ENCODE assay signal across 8 cellular contexts in genomic region chr14:64510127-64510808, GRCh38. TPM values are rescaled to one million over a fixed set of nuclear protein-coding genes. Genes with fewer than 3 reads are reported as not detected.
A peak's percentile ranks its signal among the peaks of the same experiment; 100 is the strongest.
DNase-seq lines count a peak whose midpoint lies in the region; ATAC-seq, FAIRE-seq and TF ChIP-seq lines count a peak whose summit lies in the region.

No MANE protein-coding gene starts in this region.

- CTCF ChIA-PET in activated CD4-positive, alpha-beta T cell treated with anti-CD3 and anti-CD28 coated beads, Interleukin-2, amount 10 ng/mL, durations not matched to agents 7 days and 5 days (lab: Charles Lee) = interaction anchor here (0.6 to 2.6 kb wide), 8 partner anchors 8 to 166 kb away, joined by 3 to 10 read pairs (median 4); partner anchors contain the start of gene HSPA2
- CTCF ChIA-PET in SK-N-SH (lab: Yijun Ruan, JAX) (interaction anchor here (0.6 to 4.2 kb wide), 42 partner anchors 9 to 382 kb away, joined by 3 to 48 read pairs (median 6); partner anchors contain the start of gene AKAP5), endothelial cell of umbilical vein (lab: Charles Lee) (interaction anchor here (0.6 to 3.0 kb wide), 32 partner anchors 9 to 500 kb away, joined by 3 to 43 read pairs (median 5); partner anchors contain the start of genes AKAP5 and HSPA2)

- peaks cover 5% of the 10 kb centered on the region for H3F3A ChIP-seq in SK-N-SH (replicated peaks; ENCODE audit: insufficient read depth)

- no peaks in the 10 kb centered on the region for H3K27me3 Mint-ChIP-seq in activated CD4-positive, alpha-beta T cell treated with anti-CD3 and anti-CD28 coated beads, Interleukin-2, amount 10 ng/mL, durations not matched to agents 7 days and 5 days
- H3K27me3 Mint-ChIP-seq in stimulated activated naive CD8-positive, alpha-beta T cell treated with anti-CD3 and anti-CD28 coated beads, Interleukin-15, amount 100 ng/mL, for 72 hours = no peaks in the 10 kb centered on the region

- intact Hi-C loops in endothelial cell of umbilical vein (cut with micrococcal nuclease) = loop anchor here (5.0 kb wide), 1 partner anchor 252 kb away; no protein-coding TSS in a partner anchor

- TF ChIP-seq RAD21 in SK-N-SH (IDR thresholded peaks at IDR 0.05; ENCODE audit: low read length) = no peak

- TF ChIP-seq CTCF in SK-N-SH (IDR thresholded peaks at IDR 0.05) = no peak
- no peak for TF ChIP-seq CTCF in endothelial cell of umbilical vein (IDR thresholded peaks at IDR 0.05; ENCODE audit: extremely low read depth in 1 of 2, insufficient read depth in 1 of 2, low read depth in 1 of 2, low read length in 2 of 2)
- no peak for TF ChIP-seq CTCF in D721Med (IDR thresholded peaks at IDR 0.05; ENCODE audit: insufficient read depth, missing control alignments)

- H3K9me1 ChIP-seq in endothelial cell of umbilical vein (replicated peaks; ENCODE audit: control insufficient read depth, extremely low read depth, insufficient read depth, low read length) = no peaks in the 10 kb centered on the region

- H3K4me3 Mint-ChIP-seq in activated CD4-positive, alpha-beta T cell treated with anti-CD3 and anti-CD28 coated beads, Interleukin-2, amount 10 ng/mL, durations not matched to agents 7 days and 5 days = peak overlapping the region; percentile 28
- peak overlapping the region; percentile 38 to 90 for H3K4me3 Mint-ChIP-seq in stimulated activated naive CD8-positive, alpha-beta T cell treated with anti-CD3 and anti-CD28 coated beads, Interleukin-15, amount 100 ng/mL, for 72 hours

- DNase-seq in activated CD4-positive, alpha-beta T cell treated with anti-CD3 and anti-CD28 coated beads, Interleukin-2, amount 10 ng/mL, durations not matched to agents 7 days and 5 days = no peak
- DNase-seq in activated CD4-positive, alpha-beta T cell treated with anti-CD3 and anti-CD28 coated beads, Interleukin-2, amount 50 U/mL, for 48 hours = no peak
- DNase-seq in SK-N-SH (no peak), endothelial cell of umbilical vein (ENCODE audit: low read depth, low spot score) (no peak), AG08395 (ENCODE audit: low spot score) (no peak), D721Med (ENCODE audit: insufficient read length, low spot score) (no peak)
- no peak for DNase-seq in stimulated activated naive CD8-positive, alpha-beta T cell treated with anti-CD3 and anti-CD28 coated beads, Interleukin-15, amount 100 ng/mL, for 72 hours
- DNase-seq in stimulated activated CD4-positive, alpha-beta T cell treated with anti-CD3 and anti-CD28 coated beads, Interleukin-4, amount 100 ng/mL, for 24 hours = no peak

- H3K79me2 ChIP-seq in SK-N-SH (ENCODE audit: insufficient read depth) = peaks cover 100% of the 10 kb centered on the region
- peaks cover 93% of the 10 kb centered on the region for H3K79me2 ChIP-seq in endothelial cell of umbilical vein (ENCODE audit: control insufficient read depth, insufficient read depth, low read length)

- H2AFZ ChIP-seq in SK-N-SH (ENCODE audit: low read depth) = no peak overlapping the region
- H2AFZ ChIP-seq in endothelial cell of umbilical vein (ENCODE audit: low read depth, low read length) = no peak overlapping the region

- no peak for TF ChIP-seq POLR2A in endothelial cell of umbilical vein (IDR thresholded peaks at IDR 0.05; ENCODE audit: low read depth, low read length)

- FAIRE-seq in endothelial cell of umbilical vein (lab: Jason Lieb, UNC) (no peak), D721Med (lab: Jason Lieb, UNC) (no peak)

- H3K27me3 ChIP-seq in SK-N-SH (ENCODE audit: insufficient read depth) (no peaks in the 10 kb centered on the region), endothelial cell of umbilical vein (ENCODE audit: control insufficient read depth in 2 of 2, insufficient read depth in 2 of 2, low read length in 2 of 2) (no peaks in the 10 kb centered on the region)

- no peak for TF ChIP-seq EP300 in SK-N-SH (IDR thresholded peaks at IDR 0.05; ENCODE audit: borderline replicate concordance in 1 of 2, low read depth in 1 of 2, low read length in 1 of 2)

- ATAC-seq in stimulated activated naive CD8-positive, alpha-beta T cell treated with anti-CD3 and anti-CD28 coated beads, Interleukin-15, amount 100 ng/mL, for 72 hours = peak; percentile 40

- peaks cover 85% of the 10 kb centered on the region for H3K4me1 Mint-ChIP-seq in activated CD4-positive, alpha-beta T cell treated with anti-CD3 and anti-CD28 coated beads, Interleukin-2, amount 10 ng/mL, durations not matched to agents 7 days and 5 days
- peaks cover 73% of the 10 kb centered on the region for H3K4me1 Mint-ChIP-seq in stimulated activated naive CD8-positive, alpha-beta T cell treated with anti-CD3 and anti-CD28 coated beads, Interleukin-15, amount 100 ng/mL, for 72 hours

- H3K9me2 ChIP-seq in SK-N-SH = no peaks in the 10 kb centered on the region

- POLR2A ChIA-PET in activated CD4-positive, alpha-beta T cell treated with anti-CD3 and anti-CD28 coated beads, Interleukin-2, amount 10 ng/mL, durations not matched to agents 7 days and 5 days (lab: Charles Lee) = interaction anchor here (0.7 kb wide), 2 partner anchors 8 to 11 kb away, joined by 3 read pairs; no protein-coding TSS in a partner anchor
- POLR2A ChIA-PET in SK-N-SH (lab: Yijun Ruan, JAX) (interaction anchor here (1.0 kb wide), 1 partner anchor 30 kb away, joined by 5 read pairs; the partner anchor contains the start of gene HSPA2), endothelial cell of umbilical vein (lab: Charles Lee) (interaction anchor here (0.6 kb wide), 1 partner anchor 144 kb away, joined by 3 read pairs; no protein-coding TSS in a partner anchor)

- peak overlapping the region; percentile 25 for H3K27ac Mint-ChIP-seq in activated CD4-positive, alpha-beta T cell treated with anti-CD3 and anti-CD28 coated beads, Interleukin-2, amount 10 ng/mL, durations not matched to agents 7 days and 5 days
- peak overlapping the region in 1 of 2 donors; percentile 54 for H3K27ac Mint-ChIP-seq in stimulated activated naive CD8-positive, alpha-beta T cell treated with anti-CD3 and anti-CD28 coated beads, Interleukin-15, amount 100 ng/mL, for 72 hours

- H4K20me1 ChIP-seq in SK-N-SH (ENCODE audit: insufficient read depth) = peaks cover 94% of the 10 kb centered on the region
- peaks cover 23% of the 10 kb centered on the region for H4K20me1 ChIP-seq in endothelial cell of umbilical vein (replicated peaks; ENCODE audit: control insufficient read depth, extremely low read depth, insufficient read depth, low read length)

- 49% methylated on average over 2 of the region's 2 CpGs for WGBS in SK-N-SH (ENCODE audit: low lambda C conversion rate)

- H3K4me3 ChIP-seq in SK-N-SH (ENCODE audit: low read depth in 2 of 2, low read length in 1 of 2) (no peak overlapping the region), endothelial cell of umbilical vein (replicated peaks in 1 of 3; ENCODE audit: insufficient read depth in 1 of 3, low read depth in 1 of 3, low read length in 3 of 3) (no peak overlapping the region)

- dilution Hi-C loops in endothelial cell of umbilical vein (cut with MboI; ENCODE audit: extremely low pct_ligation_motif_present, low sequenced_read_pairs) = no loop called here

- H3K36me3 ChIP-seq in SK-N-SH (replicated peaks in 1 of 2; ENCODE audit: control insufficient read depth in 1 of 2, insufficient read depth in 2 of 2, low read length in 1 of 2) (peaks cover 5 to 13% of the 10 kb centered on the region in 2 experiments), endothelial cell of umbilical vein (ENCODE audit: control insufficient read depth in 2 of 2, extremely low read depth in 1 of 2, insufficient read depth in 2 of 2, low read length in 2 of 2) (no peaks in the 10 kb centered on the region)

- no peaks in the 10 kb centered on the region for H3K9me3 Mint-ChIP-seq in activated CD4-positive, alpha-beta T cell treated with anti-CD3 and anti-CD28 coated beads, Interleukin-2, amount 10 ng/mL, durations not matched to agents 7 days and 5 days
- no peaks in the 10 kb centered on the region for H3K9me3 Mint-ChIP-seq in stimulated activated naive CD8-positive, alpha-beta T cell treated with anti-CD3 and anti-CD28 coated beads, Interleukin-15, amount 100 ng/mL, for 72 hours

- H3K4me2 ChIP-seq in SK-N-SH (no peak overlapping the region), endothelial cell of umbilical vein (ENCODE audit: insufficient read depth, low read length) (peak overlapping the region; percentile 38)

- H3K9ac ChIP-seq in SK-N-SH (no peak overlapping the region), endothelial cell of umbilical vein (replicated peaks; ENCODE audit: extremely low read depth, insufficient read depth, low read length) (no peak overlapping the region)

- H3K9me3 ChIP-seq in SK-N-SH (no peaks in the 10 kb centered on the region), endothelial cell of umbilical vein (replicated peaks; ENCODE audit: control insufficient read depth, insufficient read depth, low read length) (no peaks in the 10 kb centered on the region)

- H3K27ac ChIP-seq in SK-N-SH (ENCODE audit: low read depth in 2 of 2, low read length in 1 of 2) (peak overlapping the region; percentile 10 to 53; a peak in 3 of 4 replicates), endothelial cell of umbilical vein (ENCODE audit: insufficient read depth, low read depth, low read length) (no peak overlapping the region)

- H3K4me1 ChIP-seq in SK-N-SH (ENCODE audit: control insufficient read depth in 1 of 2, insufficient read depth in 2 of 2, low read depth in 1 of 2, low read length in 1 of 2) (peaks cover 13 to 25% of the 10 kb centered on the region in 2 experiments; a peak in 3 of 4 replicates), endothelial cell of umbilical vein (ENCODE audit: control insufficient read depth, extremely low read depth, insufficient read depth, low read length) (peaks cover 25% of the 10 kb centered on the region)

- H3K36me3 Mint-ChIP-seq in activated CD4-positive, alpha-beta T cell treated with anti-CD3 and anti-CD28 coated beads, Interleukin-2, amount 10 ng/mL, durations not matched to agents 7 days and 5 days (ENCODE audit: low read depth) = peaks cover 32% of the 10 kb centered on the region

- BruUV-seq in endothelial cell of umbilical vein (replicated peaks; lab: Mats Ljungman, UMichigan) = no TSS peak

RNA-seq across cellular contexts. Expression of gene ZBTB1, which starts 5.7 kb away (rescaled TPM):
- total RNA-seq in activated CD4-positive, alpha-beta T cell treated with anti-CD3 and anti-CD28 coated beads, Interleukin-2, amount 10 ng/mL, durations not matched to agents 7 days and 5 days = 10 to 100 TPM; 66.7 to 71.1 TPM
- polyA plus RNA-seq in SK-N-SH (2012; rRNA removed) = 12.7 and 16.4 TPM in 2 replicates
- 16.9 and 19.7 TPM in 2 replicates for polyA plus RNA-seq in SK-N-SH (2012; cell fraction: cytosol; rRNA removed)
- 22.8 and 45.7 TPM in 2 replicates for polyA plus RNA-seq in SK-N-SH (2012; cell fraction: nucleus; rRNA removed)
- 32.2 and 32.5 TPM in 2 replicates for total RNA-seq in endothelial cell of umbilical vein
- 9.7 and 12.4 TPM in 2 replicates for polyA plus RNA-seq in endothelial cell of umbilical vein
- 12.4 and 13.8 TPM in 2 replicates for polyA plus RNA-seq in endothelial cell of umbilical vein (2011; cell fraction: cytosol; rRNA removed)
- polyA plus RNA-seq in endothelial cell of umbilical vein (2011; cell fraction: nucleus; rRNA removed) = 25.3 and 31.2 TPM in 2 replicates
- 16.9 and 21.7 TPM in 2 replicates for polyA plus RNA-seq in endothelial cell of umbilical vein (2012)
- polyA minus RNA-seq in endothelial cell of umbilical vein = 30.9 and 37.8 TPM in 2 replicates
- 18.6 TPM for polyA minus RNA-seq in endothelial cell of umbilical vein (2011; cell fraction: cytosol; rRNA and poly(A)+ RNA removed)
- 35.3 and 47.6 TPM in 2 replicates for polyA minus RNA-seq in endothelial cell of umbilical vein (2011; cell fraction: nucleus; rRNA and poly(A)+ RNA removed)

RNA-seq across cellular contexts. Expression of gene ZBTB25, which starts 6.6 kb away (rescaled TPM):
- total RNA-seq in activated CD4-positive, alpha-beta T cell treated with anti-CD3 and anti-CD28 coated beads, Interleukin-2, amount 10 ng/mL, durations not matched to agents 7 days and 5 days = 10 to 100 TPM; 29.2 to 31.2 TPM
- polyA plus RNA-seq in SK-N-SH (2012; rRNA removed) = 4.5 and 5.7 TPM in 2 replicates
- polyA plus RNA-seq in SK-N-SH (2012; cell fraction: cytosol; rRNA removed) = 3.3 and 3.4 TPM in 2 replicates
- polyA plus RNA-seq in SK-N-SH (2012; cell fraction: nucleus; rRNA removed) = 11.6 and 18.8 TPM in 2 replicates
- 6.4 and 7.7 TPM in 2 replicates for total RNA-seq in endothelial cell of umbilical vein
- 3.2 and 3.7 TPM in 2 replicates for polyA plus RNA-seq in endothelial cell of umbilical vein
- 3.4 and 3.5 TPM in 2 replicates for polyA plus RNA-seq in endothelial cell of umbilical vein (2011; cell fraction: cytosol; rRNA removed)
- 8.1 and 9.7 TPM in 2 replicates for polyA plus RNA-seq in endothelial cell of umbilical vein (2011; cell fraction: nucleus; rRNA removed)
- 3.2 and 3.3 TPM in 2 replicates for polyA plus RNA-seq in endothelial cell of umbilical vein (2012)
- polyA minus RNA-seq in endothelial cell of umbilical vein = 8.1 and 9.8 TPM in 2 replicates
- polyA minus RNA-seq in endothelial cell of umbilical vein (2011; cell fraction: cytosol; rRNA and poly(A)+ RNA removed) = 16.3 TPM
- polyA minus RNA-seq in endothelial cell of umbilical vein (2011; cell fraction: nucleus; rRNA and poly(A)+ RNA removed) = 6.6 and 8.7 TPM in 2 replicates

RNA-seq across cellular contexts. Expression of gene HSPA2, which starts 30.3 kb away (rescaled TPM):
- 1 to 10 TPM; 2.2 to 2.4 TPM for total RNA-seq in activated CD4-positive, alpha-beta T cell treated with anti-CD3 and anti-CD28 coated beads, Interleukin-2, amount 10 ng/mL, durations not matched to agents 7 days and 5 days
- polyA plus RNA-seq in SK-N-SH (2012; rRNA removed) (13.9 and 20.8 TPM in 2 replicates), endothelial cell of umbilical vein (5.3 and 5.6 TPM in 2 replicates)
- polyA plus RNA-seq in SK-N-SH (2012; cell fraction: cytosol; rRNA removed) = 9.4 and 12.4 TPM in 2 replicates
- polyA plus RNA-seq in SK-N-SH (2012; cell fraction: nucleus; rRNA removed) = 11.4 and 14.2 TPM in 2 replicates
- 8.2 and 11.4 TPM in 2 replicates for total RNA-seq in endothelial cell of umbilical vein
- 3.0 and 4.2 TPM in 2 replicates for polyA plus RNA-seq in endothelial cell of umbilical vein (2011; cell fraction: cytosol; rRNA removed)
- 3.0 and 3.6 TPM in 2 replicates for polyA plus RNA-seq in endothelial cell of umbilical vein (2011; cell fraction: nucleus; rRNA removed)
- 2.8 and 3.0 TPM in 2 replicates for polyA plus RNA-seq in endothelial cell of umbilical vein (2012)
- polyA minus RNA-seq in endothelial cell of umbilical vein = 6.2 and 7.2 TPM in 2 replicates
- polyA minus RNA-seq in endothelial cell of umbilical vein (2011; cell fraction: cytosol; rRNA and poly(A)+ RNA removed) = 3.6 TPM
- 2.5 and 6.3 TPM in 2 replicates for polyA minus RNA-seq in endothelial cell of umbilical vein (2011; cell fraction: nucleus; rRNA and poly(A)+ RNA removed)

RNA-seq across cellular contexts. Expression of gene PPP1R36, which starts 39.5 kb away (rescaled TPM):
- total RNA-seq in activated CD4-positive, alpha-beta T cell treated with anti-CD3 and anti-CD28 coated beads, Interleukin-2, amount 10 ng/mL, durations not matched to agents 7 days and 5 days = under 1 TPM in 1 of 2 experiments, not detected in 1; 0.50 TPM
- polyA plus RNA-seq in SK-N-SH (2012; rRNA removed) (0.08 and 0.15 TPM in 2 replicates), endothelial cell of umbilical vein (0.28 TPM in 1 of 2 replicates, not detected in the other)
- polyA plus RNA-seq in SK-N-SH (2012; cell fraction: cytosol; rRNA removed) = 0.12 and 0.14 TPM in 2 replicates
- polyA plus RNA-seq in SK-N-SH (2012; cell fraction: nucleus; rRNA removed) = 0.16 and 0.29 TPM in 2 replicates
- 0.51 and 0.60 TPM in 2 replicates for total RNA-seq in endothelial cell of umbilical vein
- polyA plus RNA-seq in endothelial cell of umbilical vein (2011; cell fraction: cytosol; rRNA removed) = 0.34 and 0.41 TPM in 2 replicates
- 0.28 and 0.61 TPM in 2 replicates for polyA plus RNA-seq in endothelial cell of umbilical vein (2011; cell fraction: nucleus; rRNA removed)
- polyA plus RNA-seq in endothelial cell of umbilical vein (2012) = 0.20 and 0.36 TPM in 2 replicates
- 1.4 TPM in 1 of 2 replicates, not detected in the other for polyA minus RNA-seq in endothelial cell of umbilical vein
- polyA minus RNA-seq in endothelial cell of umbilical vein (2011; cell fraction: cytosol; rRNA and poly(A)+ RNA removed) = not detected
- polyA minus RNA-seq in endothelial cell of umbilical vein (2011; cell fraction: nucleus; rRNA and poly(A)+ RNA removed) = not detected in 2 replicates

RNA-seq across cellular contexts. Expression of gene AKAP5, which starts 45.0 kb away (rescaled TPM):
- total RNA-seq in activated CD4-positive, alpha-beta T cell treated with anti-CD3 and anti-CD28 coated beads, Interleukin-2, amount 10 ng/mL, durations not matched to agents 7 days and 5 days = under 1 TPM; 0.89 to 0.99 TPM
- polyA plus RNA-seq in SK-N-SH (2012; rRNA removed) (0.28 and 0.36 TPM in 2 replicates), endothelial cell of umbilical vein (0.06 and 0.10 TPM in 2 replicates)
- 0.54 and 0.55 TPM in 2 replicates for polyA plus RNA-seq in SK-N-SH (2012; cell fraction: cytosol; rRNA removed)
- polyA plus RNA-seq in SK-N-SH (2012; cell fraction: nucleus; rRNA removed) = 0.18 and 0.31 TPM in 2 replicates
- total RNA-seq in endothelial cell of umbilical vein = 0.75 and 1.1 TPM in 2 replicates
- polyA plus RNA-seq in endothelial cell of umbilical vein (2011; cell fraction: cytosol; rRNA removed) = 0.19 and 0.20 TPM in 2 replicates
- polyA plus RNA-seq in endothelial cell of umbilical vein (2011; cell fraction: nucleus; rRNA removed) = 0.18 and 0.34 TPM in 2 replicates
- 0.11 and 0.31 TPM in 2 replicates for polyA plus RNA-seq in endothelial cell of umbilical vein (2012)
- 0.15 and 0.19 TPM in 2 replicates for polyA minus RNA-seq in endothelial cell of umbilical vein
- not detected for polyA minus RNA-seq in endothelial cell of umbilical vein (2011; cell fraction: cytosol; rRNA and poly(A)+ RNA removed)
- polyA minus RNA-seq in endothelial cell of umbilical vein (2011; cell fraction: nucleus; rRNA and poly(A)+ RNA removed) = 0.34 and 0.53 TPM in 2 replicates
